In the genomic region with DNA sequence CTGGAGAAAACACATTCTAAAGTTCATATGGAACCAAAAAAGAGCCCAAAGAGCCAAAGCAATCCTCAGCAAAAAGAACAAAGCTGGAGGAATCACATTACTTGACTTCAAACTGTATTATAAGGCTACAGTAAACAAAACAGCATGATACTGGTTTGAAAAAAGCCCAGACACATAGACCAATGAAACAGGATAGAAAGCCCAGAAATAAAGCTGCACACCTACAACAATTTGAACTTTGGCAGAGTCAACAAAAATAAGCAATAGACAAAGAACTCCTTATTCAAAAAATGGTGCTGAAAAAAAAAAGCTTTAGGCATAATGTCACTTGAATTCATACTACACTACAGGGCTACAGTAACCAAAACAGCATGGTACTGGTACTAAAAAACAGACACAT, we compare ENCODE assay signal across 33 cellular contexts.
"Had no signal": no experiment of that assay in that cellular context is flagged by ENCODE, and none has a peak within 500 bp of the region (broad histone marks: within the 10 kb centered on the region; RNA-seq: fewer than 3 reads in every experiment).

No MANE protein-coding gene starts in this region.

- H3K9me3 ChIP-seq: MG63 had no signal

- H3K4me3 ChIP-seq: MG63 had no signal

- H3K36me3 ChIP-seq: MG63 had no signal

- DNase-seq: Karpas-422, Kasumi-1, MG63, MM.1S, MV-4-11, NCI-H1048, NCI-H1092, NCI-H1092 treated with DMSO at 0.1 percent for 48 hours, NCI-H1105, NCI-H1105 treated with DMSO at 0.1 percent for 48 hours, NCI-H1417, NCI-H1417 treated with DMSO at 0.1 percent for 48 hours, NCI-H1436, NCI-H1436 treated with DMSO at 0.1 percent for 48 hours, NCI-H146, NCI-H1694, NCI-H1694 treated with DMSO at 0.1 percent for 48 hours, NCI-H187, NCI-H187 treated with DMSO at 0.1 percent for 48 hours, NCI-H1930, NCI-H2029, NCI-H2029 treated with DMSO at 0.1 percent for 48 hours, NCI-H2081 treated with DMSO at 0.1 percent for 48 hours, NCI-H2107, NCI-H2171, NCI-H2171 treated with DMSO at 0.1 percent for 48 hours, NCI-H2227 treated with DMSO at 0.1 percent for 48 hours, NCI-H226, NCI-H345, NCI-H446, NCI-H446 treated with DMSO at 0.1 percent for 48 hours, NCI-H510A, NCI-H510A treated with DMSO at 0.1 percent for 48 hours had no signal

- H3K27me3 ChIP-seq: MG63 had no signal
